In the genomic region with DNA sequence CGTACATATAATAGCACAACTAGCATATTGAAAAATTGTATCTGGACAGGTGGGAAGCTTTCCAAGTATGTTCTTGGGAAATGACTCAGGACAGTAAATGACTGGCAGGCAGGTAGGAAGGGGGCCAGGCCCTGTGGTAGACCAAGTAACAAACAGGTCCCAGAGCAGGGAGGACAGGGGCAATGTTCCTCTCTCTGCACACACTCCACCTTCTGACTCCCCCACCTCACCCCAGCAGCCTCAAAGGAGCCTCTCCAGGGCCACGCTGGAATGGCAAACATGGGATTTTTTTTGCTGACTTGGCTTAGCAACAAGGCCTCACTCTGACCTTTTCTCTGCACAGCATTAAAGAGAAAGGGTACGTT, we compare ENCODE assay signal across 12 cellular contexts. TPM values are rescaled to one million over a fixed set of nuclear protein-coding genes. Genes with fewer than 3 reads are reported as not detected.
DNase-seq lines count a peak whose midpoint lies in the region; ATAC-seq and TF ChIP-seq lines count a peak whose summit lies in the region.
"Had no signal": no experiment of that assay in that cellular context is flagged by ENCODE, and none has a peak within 500 bp of the region (broad histone marks: within the 10 kb centered on the region; RNA-seq: fewer than 3 reads in every experiment).

No MANE protein-coding gene starts in this region.

- ATAC-seq in HG02870 (IDR thresholded peaks at IDR 0.05; ENCODE audit: unreplicated experiment) (no peak), Right ventricle myocardium inferior (no peak)

- no peak for DNase-seq in activated CD4-positive, alpha-beta T cell treated with anti-CD3 and anti-CD28 coated beads, Interleukin-2, amount 10 ng/mL, durations not matched to agents 7 days and 5 days
- no peak for DNase-seq in activated CD4-positive, alpha-beta T cell treated with anti-CD3 and anti-CD28 coated beads for 4 hours
- peak; percentile 25 for DNase-seq in astrocyte of the hippocampus (ENCODE audit: low read depth, low spot score)
- DNase-seq in kidney tubule cell (ENCODE audit: low spot score) = peak; percentile 33
- DNase-seq in type B pancreatic cell (ENCODE audit: extremely low spot score, unreplicated experiment) = no peak
- no peak for DNase-seq in stimulated activated CD4-positive, alpha-beta T cell treated with anti-CD3 and anti-CD28 coated beads, Interleukin-4, amount 100 ng/mL, for 24 hours
- no peak for DNase-seq in Right ventricle myocardium inferior (ENCODE audit: missing footprints)
- DNase-seq: activated naive CD4-positive, alpha-beta T cell; CD8-positive, alpha-beta memory T cell; NCI-H1105 had no signal

- CTCF ChIA-PET in activated CD4-positive, alpha-beta T cell treated with anti-CD3 and anti-CD28 coated beads, Interleukin-2, amount 10 ng/mL, durations not matched to agents 7 days and 5 days (lab: Charles Lee) = interaction anchor here (1.4 kb wide), 1 partner anchor 10 kb away, joined by 3 read pairs; no protein-coding TSS in a partner anchor

- H3K36me3 Mint-ChIP-seq in activated CD4-positive, alpha-beta T cell treated with anti-CD3 and anti-CD28 coated beads, Interleukin-2, amount 10 ng/mL, durations not matched to agents 7 days and 5 days (ENCODE audit: low read depth) = no peaks in the 10 kb centered on the region
- no peaks in the 10 kb centered on the region for H3K36me3 Mint-ChIP-seq in type B pancreatic cell
- H3K36me3 Mint-ChIP-seq: CD8-positive, alpha-beta memory T cell had no signal

- no peaks in the 10 kb centered on the region for H3K27me3 Mint-ChIP-seq in activated CD4-positive, alpha-beta T cell treated with anti-CD3 and anti-CD28 coated beads, Interleukin-2, amount 10 ng/mL, durations not matched to agents 7 days and 5 days
- no peaks in the 10 kb centered on the region for H3K27me3 Mint-ChIP-seq in type B pancreatic cell

- no peak for TF ChIP-seq CTCF in type B pancreatic cell (conservative IDR thresholded peaks at IDR 0.05)

- no peak overlapping the region for H3K4me3 Mint-ChIP-seq in activated CD4-positive, alpha-beta T cell treated with anti-CD3 and anti-CD28 coated beads, Interleukin-2, amount 10 ng/mL, durations not matched to agents 7 days and 5 days
- H3K4me3 Mint-ChIP-seq in type B pancreatic cell = no peak overlapping the region
- H3K4me3 Mint-ChIP-seq: T-helper 1 cell treated with Interleukin-12 subunit alpha and Interleukin-12 subunit beta and Interleukin-4 antibody, amounts not matched to agents 30 μg/mL and 1 μg/mL, for 36 hours had no signal

- intact Hi-C loops in Right ventricle myocardium inferior (cut with DNase I) = no loop called here

- POLR2A ChIA-PET in activated CD4-positive, alpha-beta T cell treated with anti-CD3 and anti-CD28 coated beads, Interleukin-2, amount 10 ng/mL, durations not matched to agents 7 days and 5 days (lab: Charles Lee) = no interaction called here

- H3K27ac Mint-ChIP-seq in activated CD4-positive, alpha-beta T cell treated with anti-CD3 and anti-CD28 coated beads, Interleukin-2, amount 10 ng/mL, durations not matched to agents 7 days and 5 days = peak overlapping the region; percentile 25
- peak overlapping the region; percentile 72 for H3K27ac Mint-ChIP-seq in type B pancreatic cell
- H3K27ac Mint-ChIP-seq: T-helper 1 cell treated with Interleukin-12 subunit alpha and Interleukin-12 subunit beta and Interleukin-4 antibody, amounts not matched to agents 30 μg/mL and 1 μg/mL, for 36 hours had no signal

- peaks cover 14% of the 10 kb centered on the region for H3K4me1 Mint-ChIP-seq in activated CD4-positive, alpha-beta T cell treated with anti-CD3 and anti-CD28 coated beads, Interleukin-2, amount 10 ng/mL, durations not matched to agents 7 days and 5 days
- H3K4me1 Mint-ChIP-seq in type B pancreatic cell (ENCODE audit: unreplicated experiment) = peaks cover 11% of the 10 kb centered on the region

- peaks cover 3% of the 10 kb centered on the region for H3K9me3 Mint-ChIP-seq in activated CD4-positive, alpha-beta T cell treated with anti-CD3 and anti-CD28 coated beads, Interleukin-2, amount 10 ng/mL, durations not matched to agents 7 days and 5 days
- H3K9me3 Mint-ChIP-seq in type B pancreatic cell = no peaks in the 10 kb centered on the region
- H3K9me3 Mint-ChIP-seq: CD8-positive, alpha-beta memory T cell had no signal

RNA-seq across cellular contexts. Expression of a gene that starts 31.1 kb away (rescaled TPM):
- total RNA-seq in activated CD4-positive, alpha-beta T cell treated with anti-CD3 and anti-CD28 coated beads, Interleukin-2, amount 10 ng/mL, durations not matched to agents 7 days and 5 days = 100 to 1,000 TPM in 1 of 2 experiments, 10 to 100 TPM in 1; 90.5 to 117 TPM
- total RNA-seq in type B pancreatic cell (ENCODE audit: low replicate concordance) (20.2 and 24.7 TPM in 2 replicates), Right ventricle myocardium inferior (4.9 TPM)

Comparison
In these comparisons a context has a peak if more than half of its experiments do, and no peak if none do; other contexts are left out.
1. DNase-seq: peak in astrocyte of the hippocampus (single experiment) and kidney tubule cell (single experiment); none in activated CD4-positive, alpha-beta T cell treated with anti-CD3 and anti-CD28 coated beads, Interleukin-2, amount 10 ng/mL, durations not matched to agents 7 days and 5 days (single experiment), activated CD4-positive, alpha-beta T cell treated with anti-CD3 and anti-CD28 coated beads for 4 hours (0 of 2), type B pancreatic cell (single experiment), stimulated activated CD4-positive, alpha-beta T cell treated with anti-CD3 and anti-CD28 coated beads, Interleukin-4, amount 100 ng/mL, for 24 hours (single experiment) and Right ventricle myocardium inferior (single experiment).